26 cellular contexts compared by ENCODE assay signal in genomic region chr7:139294241-139294640, GRCh38.
"Had no signal": no experiment of that assay in that cellular context is flagged by ENCODE, and none has a peak within 500 bp of the region (broad histone marks: within the 10 kb centered on the region; RNA-seq: fewer than 3 reads in every experiment).

No MANE protein-coding gene starts in this region.

- FAIRE-seq: endometrium, islet of Langerhans had no signal

- H3K27me3 ChIP-seq: esophagus squamous epithelium, left lung, ovary, testis, tibial artery had no signal

- H3K27ac Mint-ChIP-seq: effector memory CD8-positive, alpha-beta T cell; naive thymus-derived CD8-positive, alpha-beta T cell; stimulated activated effector memory CD8-positive, alpha-beta T cell treated with anti-CD3 and anti-CD28 coated beads, Interleukin-12 subunit alpha, Interleukin-12 subunit beta, amount 100 ng/mL, for 72 hours; type B pancreatic cell had no signal

- ATAC-seq: effector memory CD8-positive, alpha-beta T cell; left cardiac atrium; left lung; naive thymus-derived CD8-positive, alpha-beta T cell; sciatic nerve; stimulated activated effector memory CD8-positive, alpha-beta T cell treated with anti-CD3 and anti-CD28 coated beads, Interleukin-12 subunit alpha, Interleukin-12 subunit beta, amount 100 ng/mL, for 72 hours had no signal

- H3K4me3 Mint-ChIP-seq: effector memory CD8-positive, alpha-beta T cell; naive thymus-derived CD8-positive, alpha-beta T cell; stimulated activated effector memory CD8-positive, alpha-beta T cell treated with anti-CD3 and anti-CD28 coated beads, Interleukin-12 subunit alpha, Interleukin-12 subunit beta, amount 100 ng/mL, for 72 hours; type B pancreatic cell had no signal

- H3K4me2 ChIP-seq: smooth muscle cell had no signal

- H3K9me3 Mint-ChIP-seq: effector memory CD8-positive, alpha-beta T cell; naive thymus-derived CD8-positive, alpha-beta T cell; stimulated activated effector memory CD8-positive, alpha-beta T cell treated with anti-CD3 and anti-CD28 coated beads, Interleukin-12 subunit alpha, Interleukin-12 subunit beta, amount 100 ng/mL, for 72 hours; type B pancreatic cell had no signal

- H3K4me1 Mint-ChIP-seq: naive thymus-derived CD8-positive, alpha-beta T cell; stimulated activated effector memory CD8-positive, alpha-beta T cell treated with anti-CD3 and anti-CD28 coated beads, Interleukin-12 subunit alpha, Interleukin-12 subunit beta, amount 100 ng/mL, for 72 hours had no signal

- H3K4me3 ChIP-seq: esophagus squamous epithelium, left lung, ovary, smooth muscle cell, testis, tibial artery had no signal

- H3K9me3 ChIP-seq: esophagus squamous epithelium, left lung, ovary, testis, tibial artery had no signal

- DNase-seq: cerebellar nuclear complex; cortex of kidney; effector memory CD8-positive, alpha-beta T cell; erythroblast; esophagus squamous epithelium; foreskin melanocyte; left cardiac atrium; left lung; mesenchymal stem cell; naive thymus-derived CD8-positive, alpha-beta T cell; occipital lobe; ovary; posterior cingulate gyrus; retina; stimulated activated CD4-positive, alpha-beta T cell treated with anti-CD3 and anti-CD28 coated beads, Interleukin-2, amount 100 ng/mL, for 24 hours; stimulated activated CD4-positive, alpha-beta T cell treated with anti-CD3 and anti-CD28 coated beads, Interleukin-4, amount 100 ng/mL, for 24 hours; stimulated activated naive CD4-positive, alpha-beta T cell treated with Interleukin-2 at 50 U/mL for 16 hours; substantia nigra; testis; tibial artery had no signal

- H3K4me1 ChIP-seq: esophagus squamous epithelium, left lung, testis, tibial artery had no signal

- H3K36me3 ChIP-seq: ovary had no signal

- H3K27ac ChIP-seq: esophagus squamous epithelium, left lung, ovary, testis, tibial artery had no signal

- H3K27me3 Mint-ChIP-seq: effector memory CD8-positive, alpha-beta T cell; naive thymus-derived CD8-positive, alpha-beta T cell; type B pancreatic cell had no signal
